ENCODE assay signal across 9 cellular contexts in the genomic region with DNA sequence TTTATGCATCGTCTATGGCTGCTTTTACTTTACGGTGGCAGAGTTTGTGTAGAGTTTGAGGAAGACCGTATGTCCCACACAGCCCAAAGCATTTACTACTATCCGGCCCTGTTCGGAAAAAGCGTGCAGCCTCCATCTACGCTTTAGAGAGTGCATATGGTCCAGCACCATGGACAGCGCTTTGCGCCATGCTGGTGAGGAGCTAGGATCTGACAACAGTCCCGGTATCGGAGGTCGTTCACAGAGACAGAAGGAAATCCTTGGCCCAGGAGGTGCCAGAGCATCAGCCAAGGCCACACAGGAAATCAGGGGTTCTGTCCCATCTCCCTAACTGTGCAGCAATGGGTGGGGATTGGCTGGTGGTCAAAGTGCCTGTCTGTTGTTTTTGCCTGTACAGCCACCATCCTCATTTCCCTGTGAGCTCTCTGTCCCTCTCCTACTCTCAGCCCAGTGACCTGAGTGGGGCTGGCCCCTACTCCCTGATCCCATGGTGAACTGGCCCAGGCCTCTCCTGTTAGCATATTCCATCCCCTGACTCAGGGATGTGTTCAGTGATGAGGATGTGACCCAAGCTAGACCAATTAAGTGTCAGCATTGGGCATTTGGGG. TPM values are rescaled to one million over a fixed set of nuclear protein-coding genes. Genes with fewer than 3 reads are reported as not detected.
DNase-seq lines count a peak whose midpoint lies in the region; ATAC-seq and TF ChIP-seq lines count a peak whose summit lies in the region.
"Had no signal": no experiment of that assay in that cellular context is flagged by ENCODE, and none has a peak within 500 bp of the region (broad histone marks: within the 10 kb centered on the region; RNA-seq: fewer than 3 reads in every experiment).

No MANE protein-coding gene starts in this region.

- no peak overlapping the region for H3K14ac ChIP-seq in trophoblast cell (ENCODE audit: low read length)

- H3K79me2 ChIP-seq in trophoblast cell (ENCODE audit: control insufficient read depth, insufficient read depth, low read length, poor library complexity) = no peaks in the 10 kb centered on the region

- H3K18ac ChIP-seq in trophoblast cell (ENCODE audit: low read length) = no peak overlapping the region

- H3K4me2 ChIP-seq in trophoblast cell (ENCODE audit: low read length) = no peak overlapping the region

- H2BK5ac ChIP-seq in trophoblast cell (ENCODE audit: low read depth, low read length, poor library complexity) = no peak overlapping the region

- H3K23ac ChIP-seq in trophoblast cell (ENCODE audit: low read length) = no peak overlapping the region

- peaks cover 6% of the 10 kb centered on the region for H3K9me3 ChIP-seq in trophoblast cell (ENCODE audit: insufficient read depth, low read depth, low read length)

- H2BK12ac ChIP-seq in trophoblast cell (ENCODE audit: low read length) = no peak overlapping the region

- H3K79me1 ChIP-seq in trophoblast cell (ENCODE audit: low read length) = no peaks in the 10 kb centered on the region

- no peak overlapping the region for H3K4me3 ChIP-seq in AG09309 (ENCODE audit: control insufficient read depth, low read depth, low read length)
- H3K4me3 ChIP-seq in fibroblast of villous mesenchyme (ENCODE audit: low read depth, low read length) = no peak overlapping the region
- no peak overlapping the region for H3K4me3 ChIP-seq in trophoblast cell (ENCODE audit: low read depth, low read length)

- H4K91ac ChIP-seq in trophoblast cell (ENCODE audit: low read depth, low read length) = no peak overlapping the region

- no peak overlapping the region for H2BK120ac ChIP-seq in trophoblast cell (ENCODE audit: insufficient read depth, low read length, poor library complexity)

- no CpG with 5 or more reads among the region's 12 CpGs for WGBS in trophoblast cell (ENCODE audit: extremely low coverage, insufficient coverage, insufficient read length)

- no peak overlapping the region for H4K8ac ChIP-seq in trophoblast cell (ENCODE audit: low read depth, low read length)

- no peak for TF ChIP-seq CTCF in AG09309 (IDR thresholded peaks at IDR 0.05; ENCODE audit: control insufficient read depth, insufficient read depth, low read depth, low read length, missing control alignments)
- TF ChIP-seq CTCF in fibroblast of villous mesenchyme (IDR thresholded peaks at IDR 0.05; ENCODE audit: insufficient read depth, low read depth, low read length) = no peak

- no peaks in the 10 kb centered on the region for H3K36me3 ChIP-seq in trophoblast cell (ENCODE audit: control insufficient read depth in 1 of 2, insufficient read depth in 2 of 2, low read length in 2 of 2)

- no peak overlapping the region for H3K9ac ChIP-seq in trophoblast cell (ENCODE audit: low read length)

- H3K27me3 ChIP-seq in trophoblast cell (ENCODE audit: insufficient read depth, low read length) = no peaks in the 10 kb centered on the region

- DNase-seq in AG09309 (ENCODE audit: low read depth) (peak; percentile 3), LHCN-M2 (ENCODE audit: low read depth) (peak; percentile 57), activated T-cell treated with anti-CD3 and anti-CD28 coated beads for 1 hour (ENCODE audit: low read depth) (peak; percentile 47), fibroblast of villous mesenchyme (ENCODE audit: low read depth) (peak; percentile 67), trophoblast cell (peak; percentile 72 to 91), NCI-H82 (lab: John Stamatoyannopoulos, UW) (no peak)

- H3K4me1 ChIP-seq in trophoblast cell (ENCODE audit: control insufficient read depth in 1 of 2, insufficient read depth in 2 of 2, low read length in 2 of 2) = no peaks in the 10 kb centered on the region

- H2AK5ac ChIP-seq in trophoblast cell (ENCODE audit: low read length) = no peak overlapping the region

- no peak for ATAC-seq in HG02884 (IDR thresholded peaks at IDR 0.05; ENCODE audit: unreplicated experiment)
- ATAC-seq in HG03135 (IDR thresholded peaks at IDR 0.05; ENCODE audit: unreplicated experiment) = no peak

- H4K12ac ChIP-seq in trophoblast cell (ENCODE audit: low read depth, low read length) = no peak overlapping the region

- no peak overlapping the region for H3K4ac ChIP-seq in trophoblast cell (ENCODE audit: low read depth, low read length)

- no peak overlapping the region for H2AFZ ChIP-seq in trophoblast cell (ENCODE audit: insufficient read depth, low read length, poor library complexity)

- no peak overlapping the region for H3K27ac ChIP-seq in trophoblast cell (ENCODE audit: low read depth, low read length)

RNA-seq across cellular contexts. Expression of a gene that starts 16.2 kb away (rescaled TPM):
- not detected in 2 replicates for total RNA-seq in LHCN-M2 (2014; rRNA removed)
- not detected for polyA plus RNA-seq in LHCN-M2 (2012)
- not detected in 2 replicates for total RNA-seq in fibroblast of villous mesenchyme
- polyA plus RNA-seq in trophoblast cell (2013) = not detected in 2 replicates
- total RNA-seq: activated CD8-positive, alpha-beta memory T cell treated with anti-CD3 and anti-CD28 coated beads for 36 hours had no signal

RNA-seq across cellular contexts. Expression of a gene that starts 23.5 kb away (rescaled TPM):
- total RNA-seq in LHCN-M2 (2014; rRNA removed) (not detected in 2 replicates), fibroblast of villous mesenchyme (not detected in 2 replicates)
- polyA plus RNA-seq in LHCN-M2 (2012) = not detected
- not detected in 2 replicates for polyA plus RNA-seq in trophoblast cell (2013)
- total RNA-seq: activated CD8-positive, alpha-beta memory T cell treated with anti-CD3 and anti-CD28 coated beads for 36 hours had no signal

RNA-seq across cellular contexts. Expression of a gene that starts 27.9 kb away (rescaled TPM):
- not detected in 2 replicates for total RNA-seq in LHCN-M2 (2014; rRNA removed)
- polyA plus RNA-seq in LHCN-M2 (2012) = not detected
- under 0.01 TPM in 1 of 2 replicates, not detected in the other for total RNA-seq in fibroblast of villous mesenchyme
- polyA plus RNA-seq in trophoblast cell (2013) = 0.10 and 0.11 TPM in 2 replicates

RNA-seq across cellular contexts. Expression of a gene that starts 39.6 kb away (rescaled TPM):
- 38.3 and 47.1 TPM in 2 replicates for total RNA-seq in LHCN-M2 (2014; rRNA removed)
- 44.7 TPM for polyA plus RNA-seq in LHCN-M2 (2012)
- 3.5 and 4.2 TPM in 2 replicates for total RNA-seq in fibroblast of villous mesenchyme
- 18.9 and 25.5 TPM in 2 replicates for polyA plus RNA-seq in trophoblast cell (2013)

RNA-seq across cellular contexts. Expression of a gene that starts 53.4 kb away (rescaled TPM):
- total RNA-seq in LHCN-M2 (2014; rRNA removed) = 6.4 and 6.6 TPM in 2 replicates
- 5.3 TPM for polyA plus RNA-seq in LHCN-M2 (2012)
- 1.7 and 2.3 TPM in 2 replicates for total RNA-seq in fibroblast of villous mesenchyme
- polyA plus RNA-seq in trophoblast cell (2013) = 12.8 and 12.9 TPM in 2 replicates
